In the genomic region with DNA sequence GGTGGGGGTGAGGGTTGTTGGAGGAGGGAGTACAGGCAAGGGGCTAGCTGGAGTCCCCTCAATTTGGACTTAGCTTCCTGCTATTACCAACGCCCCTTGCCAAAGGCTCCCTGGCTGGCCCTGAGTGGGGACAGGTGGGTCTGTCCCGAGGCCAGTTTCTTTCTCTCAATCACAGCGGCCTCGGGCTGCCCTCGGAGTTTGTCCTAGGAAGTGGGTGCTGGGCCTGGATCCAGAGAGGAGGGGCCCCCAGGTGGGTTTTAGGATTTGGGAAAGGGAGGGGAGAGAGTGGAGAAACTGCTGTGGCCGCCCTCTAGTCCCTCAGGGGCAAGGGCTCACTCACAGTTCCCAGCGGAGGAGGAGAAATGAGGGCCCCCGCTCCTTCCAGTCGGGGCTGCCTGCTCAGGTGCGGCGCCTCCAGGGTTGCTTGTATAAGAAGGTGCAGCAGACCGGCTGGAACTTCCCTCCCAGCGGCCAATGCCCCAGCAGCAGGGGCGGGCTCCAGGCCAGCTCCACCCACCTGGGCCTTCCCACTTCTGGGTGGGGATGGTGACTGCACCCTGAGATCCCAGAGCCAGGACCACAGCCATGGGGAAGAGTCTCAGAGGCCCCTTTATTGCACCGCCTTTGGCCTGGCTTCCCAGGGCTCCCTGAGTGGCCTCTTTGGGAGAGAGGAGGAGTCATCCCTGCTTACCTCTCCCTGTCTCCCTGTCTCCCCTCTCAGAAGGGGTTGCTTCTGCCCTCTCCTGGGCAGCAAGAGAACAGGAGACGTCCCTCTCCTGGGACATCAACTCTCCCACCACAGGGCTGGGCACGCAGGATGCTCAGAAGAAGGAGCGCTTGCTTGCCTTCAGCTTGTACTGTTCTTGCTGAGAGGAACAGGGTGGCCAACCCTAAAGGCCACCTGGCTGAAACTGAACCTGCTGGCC, we compare ENCODE assay signal across 1 cellular context.
TF ChIP-seq lines count a peak whose summit lies in the region.

No MANE protein-coding gene starts in this region.

TF ChIP-seq in HepG2, 621 proteins besides CTCF, POLR2A, EP300 and RAD21 (continued from another document and continues in another):
- TF ChIP-seq, protein P1, sequence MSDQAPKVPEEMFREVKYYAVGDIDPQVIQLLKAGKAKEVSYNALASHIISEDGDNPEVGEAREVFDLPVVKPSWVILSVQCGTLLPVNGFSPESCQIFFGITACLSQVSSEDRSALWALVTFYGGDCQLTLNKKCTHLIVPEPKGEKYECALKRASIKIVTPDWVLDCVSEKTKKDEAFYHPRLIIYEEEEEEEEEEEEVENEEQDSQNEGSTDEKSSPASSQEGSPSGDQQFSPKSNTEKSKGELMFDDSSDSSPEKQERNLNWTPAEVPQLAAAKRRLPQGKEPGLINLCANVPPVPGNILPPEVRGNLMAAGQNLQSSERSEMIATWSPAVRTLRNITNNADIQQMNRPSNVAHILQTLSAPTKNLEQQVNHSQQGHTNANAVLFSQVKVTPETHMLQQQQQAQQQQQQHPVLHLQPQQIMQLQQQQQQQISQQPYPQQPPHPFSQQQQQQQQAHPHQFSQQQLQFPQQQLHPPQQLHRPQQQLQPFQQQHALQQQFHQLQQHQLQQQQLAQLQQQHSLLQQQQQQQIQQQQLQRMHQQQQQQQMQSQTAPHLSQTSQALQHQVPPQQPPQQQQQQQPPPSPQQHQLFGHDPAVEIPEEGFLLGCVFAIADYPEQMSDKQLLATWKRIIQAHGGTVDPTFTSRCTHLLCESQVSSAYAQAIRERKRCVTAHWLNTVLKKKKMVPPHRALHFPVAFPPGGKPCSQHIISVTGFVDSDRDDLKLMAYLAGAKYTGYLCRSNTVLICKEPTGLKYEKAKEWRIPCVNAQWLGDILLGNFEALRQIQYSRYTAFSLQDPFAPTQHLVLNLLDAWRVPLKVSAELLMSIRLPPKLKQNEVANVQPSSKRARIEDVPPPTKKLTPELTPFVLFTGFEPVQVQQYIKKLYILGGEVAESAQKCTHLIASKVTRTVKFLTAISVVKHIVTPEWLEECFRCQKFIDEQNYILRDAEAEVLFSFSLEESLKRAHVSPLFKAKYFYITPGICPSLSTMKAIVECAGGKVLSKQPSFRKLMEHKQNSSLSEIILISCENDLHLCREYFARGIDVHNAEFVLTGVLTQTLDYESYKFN (CRISPR knock-in tag; conservative IDR thresholded peaks at IDR 0.05), result peak; percentile 43; the same call in 1 of the 2 replicates
- TF ChIP-seq ZNF253 (CRISPR knock-in tag; IDR thresholded peaks at IDR 0.05; ENCODE audit: borderline replicate concordance) (no peak), RCOR2 (CRISPR knock-in tag; IDR thresholded peaks at IDR 0.05) (no peak), PCBP2 (optimal IDR thresholded peaks at IDR 0.05; ENCODE audit: low read depth, low read length, poor library complexity, severe bottlenecking) (no peak), HOXA5 (CRISPR knock-in tag; IDR thresholded peaks at IDR 0.05) (peak; percentile 39; the same call in 1 of the 2 replicates), SRF (IDR thresholded peaks at IDR 0.05; ENCODE audit: low read depth, low read length) (no peak), SMAD1 (CRISPR knock-in tag; IDR thresholded peaks at IDR 0.05; ENCODE audit: borderline replicate concordance, low read depth) (peak; percentile 87; the same call in 1 of the 2 replicates), ZZZ3 (CRISPR knock-in tag; IDR thresholded peaks at IDR 0.05; ENCODE audit: borderline replicate concordance) (no peak), MATR3 (CRISPR knock-in tag; IDR thresholded peaks at IDR 0.05) (no peak), ZFP1 (CRISPR knock-in tag; IDR thresholded peaks at IDR 0.05) (no peak), SETDB1 (CRISPR knock-in tag; IDR thresholded peaks at IDR 0.05; ENCODE audit: borderline replicate concordance) (no peak), ZNF441 (CRISPR knock-in tag; IDR thresholded peaks at IDR 0.05; ENCODE audit: borderline replicate concordance) (no peak), ZNF598 (CRISPR knock-in tag; IDR thresholded peaks at IDR 0.05; ENCODE audit: borderline replicate concordance) (peak; percentile 65; the same call in 1 of the 2 replicates), BRCA1 (CRISPR knock-in tag; IDR thresholded peaks at IDR 0.05) (no peak), ZFP37 (CRISPR knock-in tag; IDR thresholded peaks at IDR 0.05; ENCODE audit: borderline replicate concordance) (0 out of 2 replicates have a peak, but pooled peaks have one; percentile 52), HDAC2 (CRISPR knock-in tag; IDR thresholded peaks at IDR 0.05) (no peak; the same call in 1 of the 2 replicates), FOSL2 (CRISPR knock-in tag; IDR thresholded peaks at IDR 0.05) (0 out of 2 replicates have a peak, but pooled peaks have one; percentile 13), ZNF33B (CRISPR knock-in tag; IDR thresholded peaks at IDR 0.05) (peak; percentile 87; the same call in 1 of the 2 replicates), ZNF343 (CRISPR knock-in tag; IDR thresholded peaks at IDR 0.05) (no peak), HOXA7 (CRISPR knock-in tag; IDR thresholded peaks at IDR 0.05) (no peak), ZNF557 (CRISPR knock-in tag; IDR thresholded peaks at IDR 0.05) (no peak), ZNF569 (CRISPR knock-in tag; IDR thresholded peaks at IDR 0.05; ENCODE audit: borderline replicate concordance) (no peak), ZNF121 (CRISPR knock-in tag; IDR thresholded peaks at IDR 0.05) (no peak), HOXA3 (CRISPR knock-in tag; IDR thresholded peaks at IDR 0.05) (peak; percentile 8; the same call in 1 of the 2 replicates), RFXAP (CRISPR knock-in tag; IDR thresholded peaks at IDR 0.05; ENCODE audit: borderline replicate concordance) (0 out of 2 replicates have a peak, but pooled peaks have one; percentile 59), ZBTB20 (CRISPR knock-in tag; IDR thresholded peaks at IDR 0.05; ENCODE audit: borderline replicate concordance, low read depth) (no peak)
- TF ChIP-seq, protein P2, sequence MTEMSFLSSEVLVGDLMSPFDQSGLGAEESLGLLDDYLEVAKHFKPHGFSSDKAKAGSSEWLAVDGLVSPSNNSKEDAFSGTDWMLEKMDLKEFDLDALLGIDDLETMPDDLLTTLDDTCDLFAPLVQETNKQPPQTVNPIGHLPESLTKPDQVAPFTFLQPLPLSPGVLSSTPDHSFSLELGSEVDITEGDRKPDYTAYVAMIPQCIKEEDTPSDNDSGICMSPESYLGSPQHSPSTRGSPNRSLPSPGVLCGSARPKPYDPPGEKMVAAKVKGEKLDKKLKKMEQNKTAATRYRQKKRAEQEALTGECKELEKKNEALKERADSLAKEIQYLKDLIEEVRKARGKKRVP (CRISPR knock-in tag; IDR thresholded peaks at IDR 0.05), result no peak
- TF ChIP-seq, protein P3, sequence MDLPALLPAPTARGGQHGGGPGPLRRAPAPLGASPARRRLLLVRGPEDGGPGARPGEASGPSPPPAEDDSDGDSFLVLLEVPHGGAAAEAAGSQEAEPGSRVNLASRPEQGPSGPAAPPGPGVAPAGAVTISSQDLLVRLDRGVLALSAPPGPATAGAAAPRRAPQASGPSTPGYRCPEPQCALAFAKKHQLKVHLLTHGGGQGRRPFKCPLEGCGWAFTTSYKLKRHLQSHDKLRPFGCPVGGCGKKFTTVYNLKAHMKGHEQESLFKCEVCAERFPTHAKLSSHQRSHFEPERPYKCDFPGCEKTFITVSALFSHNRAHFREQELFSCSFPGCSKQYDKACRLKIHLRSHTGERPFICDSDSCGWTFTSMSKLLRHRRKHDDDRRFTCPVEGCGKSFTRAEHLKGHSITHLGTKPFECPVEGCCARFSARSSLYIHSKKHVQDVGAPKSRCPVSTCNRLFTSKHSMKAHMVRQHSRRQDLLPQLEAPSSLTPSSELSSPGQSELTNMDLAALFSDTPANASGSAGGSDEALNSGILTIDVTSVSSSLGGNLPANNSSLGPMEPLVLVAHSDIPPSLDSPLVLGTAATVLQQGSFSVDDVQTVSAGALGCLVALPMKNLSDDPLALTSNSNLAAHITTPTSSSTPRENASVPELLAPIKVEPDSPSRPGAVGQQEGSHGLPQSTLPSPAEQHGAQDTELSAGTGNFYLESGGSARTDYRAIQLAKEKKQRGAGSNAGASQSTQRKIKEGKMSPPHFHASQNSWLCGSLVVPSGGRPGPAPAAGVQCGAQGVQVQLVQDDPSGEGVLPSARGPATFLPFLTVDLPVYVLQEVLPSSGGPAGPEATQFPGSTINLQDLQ (CRISPR knock-in tag; IDR thresholded peaks at IDR 0.05), result no peak
- TF ChIP-seq, protein P4, sequence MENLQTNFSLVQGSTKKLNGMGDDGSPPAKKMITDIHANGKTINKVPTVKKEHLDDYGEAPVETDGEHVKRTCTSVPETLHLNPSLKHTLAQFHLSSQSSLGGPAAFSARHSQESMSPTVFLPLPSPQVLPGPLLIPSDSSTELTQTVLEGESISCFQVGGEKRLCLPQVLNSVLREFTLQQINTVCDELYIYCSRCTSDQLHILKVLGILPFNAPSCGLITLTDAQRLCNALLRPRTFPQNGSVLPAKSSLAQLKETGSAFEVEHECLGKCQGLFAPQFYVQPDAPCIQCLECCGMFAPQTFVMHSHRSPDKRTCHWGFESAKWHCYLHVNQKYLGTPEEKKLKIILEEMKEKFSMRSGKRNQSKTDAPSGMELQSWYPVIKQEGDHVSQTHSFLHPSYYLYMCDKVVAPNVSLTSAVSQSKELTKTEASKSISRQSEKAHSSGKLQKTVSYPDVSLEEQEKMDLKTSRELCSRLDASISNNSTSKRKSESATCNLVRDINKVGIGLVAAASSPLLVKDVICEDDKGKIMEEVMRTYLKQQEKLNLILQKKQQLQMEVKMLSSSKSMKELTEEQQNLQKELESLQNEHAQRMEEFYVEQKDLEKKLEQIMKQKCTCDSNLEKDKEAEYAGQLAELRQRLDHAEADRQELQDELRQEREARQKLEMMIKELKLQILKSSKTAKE (CRISPR knock-in tag; IDR thresholded peaks at IDR 0.05; ENCODE audit: borderline replicate concordance), result no peak
- TF ChIP-seq, protein P5, sequence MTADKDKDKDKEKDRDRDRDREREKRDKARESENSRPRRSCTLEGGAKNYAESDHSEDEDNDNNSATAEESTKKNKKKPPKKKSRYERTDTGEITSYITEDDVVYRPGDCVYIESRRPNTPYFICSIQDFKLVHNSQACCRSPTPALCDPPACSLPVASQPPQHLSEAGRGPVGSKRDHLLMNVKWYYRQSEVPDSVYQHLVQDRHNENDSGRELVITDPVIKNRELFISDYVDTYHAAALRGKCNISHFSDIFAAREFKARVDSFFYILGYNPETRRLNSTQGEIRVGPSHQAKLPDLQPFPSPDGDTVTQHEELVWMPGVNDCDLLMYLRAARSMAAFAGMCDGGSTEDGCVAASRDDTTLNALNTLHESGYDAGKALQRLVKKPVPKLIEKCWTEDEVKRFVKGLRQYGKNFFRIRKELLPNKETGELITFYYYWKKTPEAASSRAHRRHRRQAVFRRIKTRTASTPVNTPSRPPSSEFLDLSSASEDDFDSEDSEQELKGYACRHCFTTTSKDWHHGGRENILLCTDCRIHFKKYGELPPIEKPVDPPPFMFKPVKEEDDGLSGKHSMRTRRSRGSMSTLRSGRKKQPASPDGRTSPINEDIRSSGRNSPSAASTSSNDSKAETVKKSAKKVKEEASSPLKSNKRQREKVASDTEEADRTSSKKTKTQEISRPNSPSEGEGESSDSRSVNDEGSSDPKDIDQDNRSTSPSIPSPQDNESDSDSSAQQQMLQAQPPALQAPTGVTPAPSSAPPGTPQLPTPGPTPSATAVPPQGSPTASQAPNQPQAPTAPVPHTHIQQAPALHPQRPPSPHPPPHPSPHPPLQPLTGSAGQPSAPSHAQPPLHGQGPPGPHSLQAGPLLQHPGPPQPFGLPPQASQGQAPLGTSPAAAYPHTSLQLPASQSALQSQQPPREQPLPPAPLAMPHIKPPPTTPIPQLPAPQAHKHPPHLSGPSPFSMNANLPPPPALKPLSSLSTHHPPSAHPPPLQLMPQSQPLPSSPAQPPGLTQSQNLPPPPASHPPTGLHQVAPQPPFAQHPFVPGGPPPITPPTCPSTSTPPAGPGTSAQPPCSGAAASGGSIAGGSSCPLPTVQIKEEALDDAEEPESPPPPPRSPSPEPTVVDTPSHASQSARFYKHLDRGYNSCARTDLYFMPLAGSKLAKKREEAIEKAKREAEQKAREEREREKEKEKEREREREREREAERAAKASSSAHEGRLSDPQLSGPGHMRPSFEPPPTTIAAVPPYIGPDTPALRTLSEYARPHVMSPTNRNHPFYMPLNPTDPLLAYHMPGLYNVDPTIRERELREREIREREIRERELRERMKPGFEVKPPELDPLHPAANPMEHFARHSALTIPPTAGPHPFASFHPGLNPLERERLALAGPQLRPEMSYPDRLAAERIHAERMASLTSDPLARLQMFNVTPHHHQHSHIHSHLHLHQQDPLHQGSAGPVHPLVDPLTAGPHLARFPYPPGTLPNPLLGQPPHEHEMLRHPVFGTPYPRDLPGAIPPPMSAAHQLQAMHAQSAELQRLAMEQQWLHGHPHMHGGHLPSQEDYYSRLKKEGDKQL (CRISPR knock-in tag; IDR thresholded peaks at IDR 0.05; ENCODE audit: low read depth), result no peak
- TF ChIP-seq, protein P6, sequence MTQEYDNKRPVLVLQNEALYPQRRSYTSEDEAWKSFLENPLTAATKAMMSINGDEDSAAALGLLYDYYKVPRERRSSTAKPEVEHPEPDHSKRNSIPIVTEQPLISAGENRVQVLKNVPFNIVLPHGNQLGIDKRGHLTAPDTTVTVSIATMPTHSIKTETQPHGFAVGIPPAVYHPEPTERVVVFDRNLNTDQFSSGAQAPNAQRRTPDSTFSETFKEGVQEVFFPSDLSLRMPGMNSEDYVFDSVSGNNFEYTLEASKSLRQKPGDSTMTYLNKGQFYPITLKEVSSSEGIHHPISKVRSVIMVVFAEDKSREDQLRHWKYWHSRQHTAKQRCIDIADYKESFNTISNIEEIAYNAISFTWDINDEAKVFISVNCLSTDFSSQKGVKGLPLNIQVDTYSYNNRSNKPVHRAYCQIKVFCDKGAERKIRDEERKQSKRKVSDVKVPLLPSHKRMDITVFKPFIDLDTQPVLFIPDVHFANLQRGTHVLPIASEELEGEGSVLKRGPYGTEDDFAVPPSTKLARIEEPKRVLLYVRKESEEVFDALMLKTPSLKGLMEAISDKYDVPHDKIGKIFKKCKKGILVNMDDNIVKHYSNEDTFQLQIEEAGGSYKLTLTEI (CRISPR knock-in tag; conservative IDR thresholded peaks at IDR 0.05), result no peak
- TF ChIP-seq, protein P7, sequence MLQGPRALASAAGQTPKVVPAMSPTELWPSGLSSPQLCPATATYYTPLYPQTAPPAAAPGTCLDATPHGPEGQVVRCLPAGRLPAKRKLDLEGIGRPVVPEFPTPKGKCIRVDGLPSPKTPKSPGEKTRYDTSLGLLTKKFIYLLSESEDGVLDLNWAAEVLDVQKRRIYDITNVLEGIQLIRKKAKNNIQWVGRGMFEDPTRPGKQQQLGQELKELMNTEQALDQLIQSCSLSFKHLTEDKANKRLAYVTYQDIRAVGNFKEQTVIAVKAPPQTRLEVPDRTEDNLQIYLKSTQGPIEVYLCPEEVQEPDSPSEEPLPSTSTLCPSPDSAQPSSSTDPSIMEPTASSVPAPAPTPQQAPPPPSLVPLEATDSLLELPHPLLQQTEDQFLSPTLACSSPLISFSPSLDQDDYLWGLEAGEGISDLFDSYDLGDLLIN (CRISPR knock-in tag; IDR thresholded peaks at IDR 0.05; ENCODE audit: borderline replicate concordance), result no peak
